10 cellular contexts compared by ENCODE assay signal in the genomic region with DNA sequence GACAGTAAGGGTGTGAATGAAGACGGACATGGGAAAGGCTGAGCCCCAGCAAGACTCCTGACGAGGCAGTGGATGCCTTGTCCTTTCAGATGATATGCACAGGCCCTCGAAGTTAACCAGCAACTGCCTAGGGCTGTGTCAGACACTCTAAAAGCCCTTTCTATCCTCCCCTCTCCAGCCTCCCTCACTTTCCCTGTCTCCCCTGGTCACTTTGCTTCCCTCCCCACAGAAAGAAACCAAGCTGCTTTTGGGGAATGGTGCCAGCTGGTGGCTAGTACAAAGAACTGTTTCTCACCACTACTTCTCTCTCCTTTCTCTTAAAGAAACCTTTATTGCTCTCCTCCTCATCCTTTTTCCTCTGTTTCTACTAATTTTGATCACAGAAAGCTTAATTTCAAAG. TPM values are rescaled to one million over a fixed set of nuclear protein-coding genes. Genes with fewer than 3 reads are reported as not detected.
A peak's percentile ranks its signal among the peaks of the same experiment; 100 is the strongest.
DNase-seq lines count a peak whose midpoint lies in the region; ATAC-seq and TF ChIP-seq lines count a peak whose summit lies in the region.
"Had no signal": no experiment of that assay in that cellular context is flagged by ENCODE, and none has a peak within 500 bp of the region (broad histone marks: within the 10 kb centered on the region; RNA-seq: fewer than 3 reads in every experiment).

No MANE protein-coding gene starts in this region.

- H3K36me3 ChIP-seq in heart right ventricle (peaks cover 0 to 51% (median 11%) of the 10 kb centered on the region in 9 donors), right atrium auricular region (peaks cover 6% of the 10 kb centered on the region), adipocyte (ENCODE audit: control insufficient read depth, insufficient read depth, low read length, severe bottlenecking) (peaks cover 42% of the 10 kb centered on the region)

- H3K9ac ChIP-seq in adipocyte (ENCODE audit: low read length): no peak overlapping the region

- H3K9me3 ChIP-seq in heart right ventricle (no peaks in the 10 kb centered on the region), right atrium auricular region (no peaks in the 10 kb centered on the region), adipocyte (ENCODE audit: control insufficient read depth, low read length) (no peaks in the 10 kb centered on the region)

- peaks cover 0 to 57% (median 26%) of the 10 kb centered on the region in 9 donors for H3K4me1 ChIP-seq in heart right ventricle
- peaks cover 0 to 56% of the 10 kb centered on the region in 2 donors for H3K4me1 ChIP-seq in right atrium auricular region
- peaks cover 53% of the 10 kb centered on the region for H3K4me1 ChIP-seq in adipocyte (ENCODE audit: control insufficient read depth, insufficient read depth, low read length)

- H3K27ac ChIP-seq in heart right ventricle (no peak overlapping the region), right atrium auricular region (no peak overlapping the region)

- ATAC-seq in heart right ventricle: no peak

- no peak overlapping the region for H3K4me3 ChIP-seq in heart right ventricle
- no peak overlapping the region for H3K4me3 ChIP-seq in right atrium auricular region
- H3K4me3 ChIP-seq in adipocyte (ENCODE audit: low read length): no peak overlapping the region

- H3K27me3 ChIP-seq in heart right ventricle (no peaks in the 10 kb centered on the region), right atrium auricular region (no peaks in the 10 kb centered on the region), adipocyte (replicated peaks; ENCODE audit: control insufficient read depth, insufficient read depth, low read length) (no peaks in the 10 kb centered on the region)

- TF ChIP-seq CTCF in heart right ventricle (IDR thresholded peaks at IDR 0.05) (peak in 7 of 9 donors; percentile 10 to 46 (median 28)), right atrium auricular region (IDR thresholded peaks at IDR 0.05) (peak in 1 of 2 donors; percentile 37)

- no peak for DNase-seq in heart right ventricle
- no peak for DNase-seq in right atrium auricular region (ENCODE audit: low spot score)
- peak; percentile 43 for DNase-seq in adipocyte (ENCODE audit: low read depth)
- DNase-seq in islet precursor cell: peak; percentile 78
- DNase-seq in NCI-H1417 (lab: John Stamatoyannopoulos, UW): no peak
- DNase-seq in GF-D8 (lab: John Stamatoyannopoulos, UW): no peak
- no peak for DNase-seq in NCI-H1105 (lab: John Stamatoyannopoulos, UW)
- DNase-seq in NCI-H345 treated with DMSO at 0.1 percent for 48 hours (lab: John Stamatoyannopoulos, UW; ENCODE audit: unreplicated experiment): no peak
- DNase-seq: activated T-cell treated with anti-CD3 and anti-CD28 coated beads, Interleukin-2, amount 50 U/mL, for 48 hours; CD4-positive, CD25-positive, alpha-beta regulatory T cell had no signal

- intact Hi-C loops in heart right ventricle (cut with DNase I): no loop called here

- WGBS in heart right ventricle, 2 donors: 83 to 85% methylated on average over 3 of the region's 3 CpGs

RNA-seq across cellular contexts. Expression of a gene that starts 21.4 kb away (rescaled TPM):
- 10 to 100 TPM in 1 of 10 donors, 1 to 10 TPM in 9; 3.8 to 14.9 (median 5.1) TPM for total RNA-seq in heart right ventricle
- 1 to 10 TPM; 2.4 to 5.7 TPM for polyA plus RNA-seq in heart right ventricle
- total RNA-seq in right atrium auricular region: 10 to 100 TPM in 1 of 2 donors, 1 to 10 TPM in 1; 9.9 to 15.9 TPM

Comparison
In these comparisons a context has a peak if more than half of its experiments do, and no peak if none do; other contexts are left out.
1. DNase-seq: peak in adipocyte (single experiment) and islet precursor cell (single experiment); none in heart right ventricle (0 of 2), right atrium auricular region (single experiment), NCI-H1417 (0 of 3), GF-D8 (single experiment), NCI-H1105 (single experiment) and NCI-H345 treated with DMSO at 0.1 percent for 48 hours (single experiment).